ENCODE assay signal across 21 cellular contexts in the genomic region with DNA sequence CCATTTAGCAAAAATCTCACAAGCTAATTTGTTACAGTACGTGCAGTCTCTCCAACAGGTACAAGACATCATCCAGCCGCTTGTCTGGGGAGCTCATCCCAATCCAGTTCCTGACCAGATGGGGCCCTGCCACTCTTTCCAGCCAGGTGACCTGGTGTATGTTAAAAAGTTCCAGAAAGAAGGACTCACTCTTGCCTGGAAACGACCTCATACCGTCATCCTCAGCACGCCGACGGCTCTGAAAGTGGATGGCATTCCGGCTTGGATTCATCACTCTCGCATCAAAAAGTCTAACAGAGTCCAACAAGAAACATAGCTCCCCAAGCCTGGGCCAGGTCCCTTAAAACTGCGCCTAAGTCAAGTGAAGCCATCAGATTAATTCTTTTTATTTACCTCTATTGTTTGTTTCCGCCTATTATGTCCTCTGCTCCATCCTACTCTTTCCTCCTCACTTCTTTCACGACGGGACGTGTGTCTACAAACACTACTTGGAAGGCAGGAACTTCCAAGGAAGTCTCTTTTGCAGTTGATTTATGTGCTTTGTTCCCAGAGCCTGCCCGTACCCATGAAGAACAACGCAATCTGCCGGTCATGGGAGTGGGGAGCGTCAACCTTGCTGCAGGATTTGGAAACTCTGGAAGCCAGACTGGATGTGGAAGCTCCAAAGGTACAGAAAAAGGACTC. TPM values are rescaled to one million over a fixed set of nuclear protein-coding genes. Genes with fewer than 3 reads are reported as not detected.
DNase-seq lines count a peak whose midpoint lies in the region; ATAC-seq and TF ChIP-seq lines count a peak whose summit lies in the region.
"Had no signal": no experiment of that assay in that cellular context is flagged by ENCODE, and none has a peak within 500 bp of the region (broad histone marks: within the 10 kb centered on the region; RNA-seq: fewer than 3 reads in every experiment).

No MANE protein-coding gene starts in this region.

- H3K56ac ChIP-seq in mesendoderm (ENCODE audit: low read length) = peak overlapping the region; percentile 38

- no peak overlapping the region for H3K23ac ChIP-seq in mesendoderm (ENCODE audit: low read length)

- H3K27ac ChIP-seq in right atrium auricular region = no peak overlapping the region
- H3K27ac ChIP-seq in mesendoderm (ENCODE audit: low read depth, low read length) = no peak overlapping the region
- no peak overlapping the region for H3K27ac ChIP-seq in spleen
- H3K27ac ChIP-seq: A549; BLaER1 treated with 17β-estradiol and CSF1 and Interleukin-3, amounts not matched to agents 10 nM and 100 nM had no signal

- peak overlapping the region; percentile 85 for H2AK5ac ChIP-seq in mesendoderm (ENCODE audit: low read length)

- H2BK5ac ChIP-seq in mesendoderm (ENCODE audit: low read length) = no peak overlapping the region

- no CpG with 5 or more reads among the region's 18 CpGs for WGBS in mesendoderm (ENCODE audit: extremely low coverage, insufficient coverage, low lambda C conversion rate)
- WGBS in spleen, 5 donors = 80 to 85% (median 81%) methylated on average over 18 of the region's 18 CpGs; no CpG with 5 or more reads in 1 of the 5 donors

- no peak overlapping the region for H3K4me2 ChIP-seq in mesendoderm (ENCODE audit: low read length)
- H3K4me2 ChIP-seq: A549; BLaER1 treated with 17β-estradiol and CSF1 and Interleukin-3, amounts not matched to agents 10 nM and 100 nM had no signal

- no peak overlapping the region for H2BK15ac ChIP-seq in mesendoderm (replicated peaks; ENCODE audit: low read depth)

- ATAC-seq in Right ventricle myocardium inferior = no peak
- no peak for ATAC-seq in HG02642 (IDR thresholded peaks at IDR 0.05; ENCODE audit: poor library complexity, unreplicated experiment)
- ATAC-seq: A549 had no signal

- no peak for TF ChIP-seq CTCF in right atrium auricular region (IDR thresholded peaks at IDR 0.05)
- no peak for TF ChIP-seq CTCF in spleen (IDR thresholded peaks at IDR 0.05 in 8 of 11, conservative IDR thresholded peaks at IDR 0.05 in 3 of 11)

- TF ChIP-seq POLR2A in spleen (IDR thresholded peaks at IDR 0.05) = no peak

- no peak overlapping the region for H4K8ac ChIP-seq in mesendoderm (ENCODE audit: low read depth, low read length)

- intact Hi-C loops in Right ventricle myocardium inferior (cut with DNase I) = loop anchor here (5.0 kb wide), 1 partner anchor 67 kb away; the partner anchor contains the start of gene PCNP
- intact Hi-C loops in spleen (cut with DNase I; ENCODE audit: low total_unique reads) = loop anchor here (10.0 kb wide), 1 partner anchor 55 kb away; no protein-coding TSS in a partner anchor

- no peak overlapping the region for H3K9ac ChIP-seq in mesendoderm (ENCODE audit: low read length)
- H3K9ac ChIP-seq: BLaER1 treated with 17β-estradiol and CSF1 and Interleukin-3, amounts not matched to agents 10 nM and 100 nM had no signal

- no peaks in the 10 kb centered on the region for H3K27me3 ChIP-seq in right atrium auricular region
- H3K27me3 ChIP-seq in mesendoderm (ENCODE audit: insufficient read depth, low read length, poor library complexity) = no peaks in the 10 kb centered on the region
- no peaks in the 10 kb centered on the region for H3K27me3 ChIP-seq in spleen (replicated peaks in 1 of 7)
- H3K27me3 ChIP-seq: BE2C; BLaER1 treated with 17β-estradiol and CSF1 and Interleukin-3, amounts not matched to agents 10 nM and 100 nM had no signal

- no peak overlapping the region for H3K4ac ChIP-seq in mesendoderm (ENCODE audit: low read depth, low read length)

- H3K18ac ChIP-seq in mesendoderm (ENCODE audit: low read length) = no peak overlapping the region

- peak; percentile 51 for DNase-seq in right atrium auricular region (ENCODE audit: low spot score)
- DNase-seq in Right ventricle myocardium inferior (ENCODE audit: missing footprints) = no peak
- DNase-seq in mesendoderm = no peak
- DNase-seq in spleen = peak; percentile 29
- no peak for DNase-seq in NCI-H446 (lab: John Stamatoyannopoulos, UW)
- DNase-seq: 8988T; ACHN; AML-193; BE2C; Calu3; CD4-positive, alpha-beta T cell; COR-L47; DMS53; DMS79 treated with DMSO at 0.1 percent for 48 hours; GF-D8; GOT3; HFFc6 had no signal

- H3K36me3 ChIP-seq in right atrium auricular region (no peaks in the 10 kb centered on the region), mesendoderm (ENCODE audit: control insufficient read depth, insufficient read depth, low read length) (no peaks in the 10 kb centered on the region), spleen (no peaks in the 10 kb centered on the region)
- H3K36me3 ChIP-seq: BE2C; BLaER1 treated with 17β-estradiol and CSF1 and Interleukin-3, amounts not matched to agents 10 nM and 100 nM; HAP-1 had no signal

- H3K4me1 ChIP-seq in right atrium auricular region = no peaks in the 10 kb centered on the region
- peaks cover 5% of the 10 kb centered on the region for H3K4me1 ChIP-seq in mesendoderm (ENCODE audit: control insufficient read depth, low read depth, low read length)
- peaks cover 0 to 16% (median 6%) of the 10 kb centered on the region in 6 donors for H3K4me1 ChIP-seq in spleen
- H3K4me1 ChIP-seq: A549, BE2C had no signal

- H4K5ac ChIP-seq in mesendoderm (ENCODE audit: low read length) = no peak overlapping the region

- no peaks in the 10 kb centered on the region for H3K79me1 ChIP-seq in mesendoderm (ENCODE audit: low read length)

- no peaks in the 10 kb centered on the region for H3K9me3 ChIP-seq in right atrium auricular region
- H3K9me3 ChIP-seq in spleen = no peaks in the 10 kb centered on the region
- H3K9me3 ChIP-seq: A549; BE2C; BLaER1 treated with 17β-estradiol and CSF1 and Interleukin-3, amounts not matched to agents 10 nM and 100 nM; HAP-1 had no signal

- peak overlapping the region; percentile 34 for H2BK120ac ChIP-seq in mesendoderm (ENCODE audit: low read depth, low read length)

- H3K4me3 ChIP-seq in right atrium auricular region = no peak overlapping the region
- H3K4me3 ChIP-seq in mesendoderm (ENCODE audit: low read length) = no peak overlapping the region
- no peak overlapping the region for H3K4me3 ChIP-seq in spleen
- H3K4me3 ChIP-seq: A549; BLaER1 treated with 17β-estradiol and CSF1 and Interleukin-3, amounts not matched to agents 10 nM and 100 nM; HAP-1 had no signal

- no peaks in the 10 kb centered on the region for H3K79me2 ChIP-seq in mesendoderm (ENCODE audit: control insufficient read depth, insufficient read depth, low read length)

RNA-seq across cellular contexts. Expression of gene ZBTB11, which starts 37.5 kb away (rescaled TPM):
- total RNA-seq in right atrium auricular region (10 to 100 TPM in 1 of 2 donors, 1 to 10 TPM in 1; 9.8 to 10.4 TPM), Right ventricle myocardium inferior (9.7 TPM), spleen (10 to 100 TPM; 23.2 to 43.7 (median 26.3) TPM)
- polyA plus RNA-seq in mesendoderm (2013, experiment 1 of 2) = 6.2 TPM
- polyA plus RNA-seq in mesendoderm (2013, experiment 2 of 2) = 5.9 TPM
- polyA plus RNA-seq in spleen = 1 to 10 TPM; 7.5 to 10.0 (median 9.0) TPM

RNA-seq across cellular contexts. Expression of gene RPL24, which starts 47.1 kb away (rescaled TPM):
- total RNA-seq in right atrium auricular region (1,000 to 10,000 TPM; 1,059 to 1,395 TPM), Right ventricle myocardium inferior (829 TPM), spleen (100 to 1,000 TPM; 652 to 978 (median 810) TPM)
- 3,947 TPM for polyA plus RNA-seq in mesendoderm (2013, experiment 1 of 2)
- 3,947 TPM for polyA plus RNA-seq in mesendoderm (2013, experiment 2 of 2)
- 1,000 to 10,000 TPM; 2,892 to 4,324 (median 3,948) TPM for polyA plus RNA-seq in spleen

Comparison
In these comparisons a context has a peak if more than half of its experiments do, and no peak if none do; other contexts are left out.
1. DNase-seq: peak in right atrium auricular region (single experiment) and spleen (single experiment); none in Right ventricle myocardium inferior (single experiment), mesendoderm (single experiment) and NCI-H446 (0 of 2).